In genomic region chr6:70103798-70104197, GRCh38 we compare ENCODE assay signal across 11 cellular contexts.
DNase-seq lines count a peak whose midpoint lies in the region; ATAC-seq and TF ChIP-seq lines count a peak whose summit lies in the region.
"Had no signal": no experiment of that assay in that cellular context is flagged by ENCODE, and none has a peak within 500 bp of the region (broad histone marks: within the 10 kb centered on the region; RNA-seq: fewer than 3 reads in every experiment).

No MANE protein-coding gene starts in this region.

- no peaks in the 10 kb centered on the region for H3K36me3 ChIP-seq in heart right ventricle
- no peaks in the 10 kb centered on the region for H3K36me3 ChIP-seq in fibroblast of lung (ENCODE audit: control insufficient read depth, insufficient read depth, low read length)
- H3K36me3 ChIP-seq in transverse colon = no peaks in the 10 kb centered on the region

- peaks cover 5% of the 10 kb centered on the region for H3K27me3 Mint-ChIP-seq in T-helper 2 cell treated with Interferon-gamma antibody and Interleukin-4, amounts not matched to agents 5 μg/mL and 100 μg/mL, for 36 hours (ENCODE audit: low read depth)

- peaks cover 0 to 4% (median 0%) of the 10 kb centered on the region in 9 donors for H3K4me1 ChIP-seq in heart right ventricle
- no peaks in the 10 kb centered on the region for H3K4me1 ChIP-seq in fibroblast of lung (ENCODE audit: control insufficient read depth, extremely low read depth, insufficient read depth, low read length)
- peaks cover 0 to 4% (median 0%) of the 10 kb centered on the region in 4 donors for H3K4me1 ChIP-seq in transverse colon

- TF ChIP-seq POLR2A in transverse colon (IDR thresholded peaks at IDR 0.05) = no peak

- H3K36me3 Mint-ChIP-seq in T-helper 2 cell treated with Interferon-gamma antibody and Interleukin-4, amounts not matched to agents 5 μg/mL and 100 μg/mL, for 36 hours (ENCODE audit: low read depth) = no peaks in the 10 kb centered on the region

- H3K4me3 Mint-ChIP-seq in T-helper 2 cell treated with Interferon-gamma antibody and Interleukin-4, amounts not matched to agents 5 μg/mL and 100 μg/mL, for 36 hours = no peak overlapping the region

- H3K4me1 Mint-ChIP-seq in T-helper 2 cell treated with Interferon-gamma antibody and Interleukin-4, amounts not matched to agents 5 μg/mL and 100 μg/mL, for 36 hours (ENCODE audit: low read depth) = no peaks in the 10 kb centered on the region

- intact Hi-C loops in heart right ventricle (cut with DNase I) (loop anchor here in 6 of 10 donors (10.0 kb wide), 3 partner anchors 269 to 1139 kb away; no protein-coding TSS in a partner anchor), Right ventricle myocardium superior (cut with DNase I) (loop anchor here (10.0 kb wide), 1 partner anchor 369 kb away; no protein-coding TSS in a partner anchor), transverse colon (cut with DNase I; ENCODE audit: low total_unique reads) (loop anchor here (10.0 kb wide), 1 partner anchor 269 kb away; no protein-coding TSS in a partner anchor)

- H2AFZ ChIP-seq in fibroblast of lung (ENCODE audit: low read length) = no peak overlapping the region

- H3K9me3 ChIP-seq in heart right ventricle (no peaks in the 10 kb centered on the region), fibroblast of lung (ENCODE audit: control insufficient read depth, insufficient read depth, low read depth, low read length) (no peaks in the 10 kb centered on the region), transverse colon (no peaks in the 10 kb centered on the region)

- 88 to 89% methylated on average over 1 of the region's 1 CpG for WGBS in heart right ventricle, 2 donors
- WGBS in transverse colon (ENCODE audit: low coverage in 1 of 2), 2 donors = 89 to 100% methylated on average over 1 of the region's 1 CpG

- no peaks in the 10 kb centered on the region for H4K20me1 ChIP-seq in fibroblast of lung (ENCODE audit: control insufficient read depth, extremely low read depth, insufficient read depth, low read length)

- H3K4me3 ChIP-seq in heart right ventricle (no peak overlapping the region), fibroblast of lung (replicated peaks in 1 of 4; ENCODE audit: control extremely low read depth in 1 of 4, insufficient read depth in 1 of 4, low read depth in 3 of 4, low read length in 4 of 4) (no peak overlapping the region), transverse colon (no peak overlapping the region)
- H3K4me3 ChIP-seq: SK-N-MC had no signal

- DNase-seq in heart right ventricle = no peak
- DNase-seq in Right ventricle myocardium superior = no peak
- peak; percentile 24 for DNase-seq in NAMALWA (ENCODE audit: low spot score)
- DNase-seq in fibroblast of lung (ENCODE audit: low read depth in 2 of 2) = no peak
- DNase-seq in transverse colon = no peak
- no peak for DNase-seq in T-helper 2 cell treated with Interferon-gamma antibody and Interleukin-4, amounts not matched to agents 5 μg/mL and 100 μg/mL, for 36 hours (ENCODE audit: low spot score)
- DNase-seq in mesenteric fat pad (ENCODE audit: low spot score) = no peak
- DNase-seq: activated CD8-positive, alpha-beta memory T cell treated with anti-CD3 and anti-CD28 coated beads, Interleukin-2, amount 50 U/mL, for 48 hours; NCI-H1092 had no signal

- TF ChIP-seq CTCF in heart right ventricle (IDR thresholded peaks at IDR 0.05) = peak in 6 of 9 donors; percentile 9 to 34 (median 24)
- peak; percentile 26 to 54 for TF ChIP-seq CTCF in fibroblast of lung (conservative IDR thresholded peaks at IDR 0.05 in 1 of 2, IDR thresholded peaks at IDR 0.05 in 1 of 2; ENCODE audit: low read depth in 1 of 2, low read length in 2 of 2)
- peak in 4 of 5 experiments; percentile 32 to 49 (median 39) for TF ChIP-seq CTCF in transverse colon (IDR thresholded peaks at IDR 0.05)

- TF ChIP-seq EP300 in transverse colon (IDR thresholded peaks at IDR 0.05; ENCODE audit: low read depth) = no peak

- no peak overlapping the region for H3K4me2 ChIP-seq in fibroblast of lung (ENCODE audit: extremely low read depth, insufficient read depth, low read length)

- in situ Hi-C loops in transverse colon (cut with MboI; ENCODE audit: low pct_ligation_motif_present in 1 of 4, low pct_unique_long_range_greater_than_20kb in 1 of 4, low sequenced_read_pairs in 3 of 4) = loop anchor here (10.0 to 25.0 kb wide), 4 partner anchors 266 to 1466 kb away; partner anchors contain the start of gene ADGRB3 (in 2 of the 4)

- no peak overlapping the region for H3K9ac ChIP-seq in fibroblast of lung (ENCODE audit: insufficient read depth, low read length)

- no peak overlapping the region for H3K27ac Mint-ChIP-seq in T-helper 2 cell treated with Interferon-gamma antibody and Interleukin-4, amounts not matched to agents 5 μg/mL and 100 μg/mL, for 36 hours

- ATAC-seq in heart right ventricle = no peak
- no peak for ATAC-seq in Right ventricle myocardium superior (ENCODE audit: poor library complexity)
- ATAC-seq in HG02981 (IDR thresholded peaks at IDR 0.05; ENCODE audit: unreplicated experiment) = no peak

- no peaks in the 10 kb centered on the region for H3K27me3 ChIP-seq in heart right ventricle
- no peaks in the 10 kb centered on the region for H3K27me3 ChIP-seq in fibroblast of lung (ENCODE audit: control insufficient read depth, insufficient read depth, low read length)
- H3K27me3 ChIP-seq in transverse colon = no peaks in the 10 kb centered on the region

- H3K27ac ChIP-seq in heart right ventricle (no peak overlapping the region), fibroblast of lung (ENCODE audit: insufficient read depth, low read length) (no peak overlapping the region), transverse colon (no peak overlapping the region)

- no peaks in the 10 kb centered on the region for H3K9me3 Mint-ChIP-seq in T-helper 2 cell treated with Interferon-gamma antibody and Interleukin-4, amounts not matched to agents 5 μg/mL and 100 μg/mL, for 36 hours

- no peaks in the 10 kb centered on the region for H3K79me2 ChIP-seq in fibroblast of lung (ENCODE audit: control insufficient read depth, insufficient read depth, low read length)
